In genomic region chr18:77073336-77074093, GRCh38 we compare ENCODE assay signal across 13 cellular contexts. TPM values are rescaled to one million over a fixed set of nuclear protein-coding genes. Genes with fewer than 3 reads are reported as not detected.
DNase-seq lines count a peak whose midpoint lies in the region; ATAC-seq and TF ChIP-seq lines count a peak whose summit lies in the region.
"Had no signal": no experiment of that assay in that cellular context is flagged by ENCODE, and none has a peak within 500 bp of the region (broad histone marks: within the 10 kb centered on the region; RNA-seq: fewer than 3 reads in every experiment).

No MANE protein-coding gene starts in this region.

- H3K4me3 Mint-ChIP-seq in activated naive CD8-positive, alpha-beta T cell treated with anti-CD3 and anti-CD28 coated beads for 36 hours = no peak overlapping the region
- H3K4me3 Mint-ChIP-seq: WTC11 had no signal

- H3K4me1 Mint-ChIP-seq in activated naive CD8-positive, alpha-beta T cell treated with anti-CD3 and anti-CD28 coated beads for 36 hours = peaks cover 50% of the 10 kb centered on the region

- ATAC-seq in GM18867 (IDR thresholded peaks at IDR 0.05; ENCODE audit: unreplicated experiment) (peak; percentile 71), gastroesophageal sphincter (no peak)
- ATAC-seq: WTC11 had no signal

- WGBS in sigmoid colon, 2 donors = 89% methylated on average over 9 of the region's 9 CpGs
- 92% methylated on average over 8 to 9 of the region's 9 CpGs for WGBS in gastroesophageal sphincter (ENCODE audit: low coverage in 1 of 2), 2 donors

- H3K27me3 Mint-ChIP-seq in activated naive CD8-positive, alpha-beta T cell treated with anti-CD3 and anti-CD28 coated beads for 36 hours = no peaks in the 10 kb centered on the region

- H3K27me3 ChIP-seq in sigmoid colon = no peaks in the 10 kb centered on the region
- H3K27me3 ChIP-seq in gastroesophageal sphincter = no peaks in the 10 kb centered on the region
- H3K27me3 ChIP-seq: esophagus squamous epithelium, testis had no signal

- TF ChIP-seq POLR2A in sigmoid colon (IDR thresholded peaks at IDR 0.05) (no peak), gastroesophageal sphincter (IDR thresholded peaks at IDR 0.05) (no peak)

- H3K36me3 ChIP-seq in sigmoid colon (no peaks in the 10 kb centered on the region), gastroesophageal sphincter (no peaks in the 10 kb centered on the region)

- no peaks in the 10 kb centered on the region for H3K9me3 Mint-ChIP-seq in activated naive CD8-positive, alpha-beta T cell treated with anti-CD3 and anti-CD28 coated beads for 36 hours
- H3K9me3 Mint-ChIP-seq: WTC11 had no signal

- TF ChIP-seq EP300 in sigmoid colon (IDR thresholded peaks at IDR 0.05) (no peak), gastroesophageal sphincter (IDR thresholded peaks at IDR 0.05) (no peak)

- H3K27ac Mint-ChIP-seq in activated naive CD8-positive, alpha-beta T cell treated with anti-CD3 and anti-CD28 coated beads for 36 hours = peak overlapping the region; percentile 74
- H3K27ac Mint-ChIP-seq: WTC11 had no signal

- peaks cover 0 to 31% (median 12%) of the 10 kb centered on the region in 4 donors for H3K4me1 ChIP-seq in sigmoid colon
- H3K4me1 ChIP-seq in gastroesophageal sphincter = peaks cover 0 to 53% (median 19%) of the 10 kb centered on the region in 3 donors

- no peaks in the 10 kb centered on the region for H3K9me3 ChIP-seq in sigmoid colon
- H3K9me3 ChIP-seq in gastroesophageal sphincter = no peaks in the 10 kb centered on the region
- H3K9me3 ChIP-seq: esophagus squamous epithelium, testis had no signal

- TF ChIP-seq CTCF in sigmoid colon (IDR thresholded peaks at IDR 0.05) (no peak), gastroesophageal sphincter (IDR thresholded peaks at IDR 0.05) (no peak)

- H3K27ac ChIP-seq in sigmoid colon (peak overlapping the region in 3 of 4 donors; percentile 6 to 75 (median 18)), gastroesophageal sphincter (peak overlapping the region in 2 of 4 donors; percentile 36 to 64)
- H3K27ac ChIP-seq: testis had no signal

- intact Hi-C loops in sigmoid colon (cut with DNase I) = no loop called here

- H3K36me3 Mint-ChIP-seq in activated naive CD8-positive, alpha-beta T cell treated with anti-CD3 and anti-CD28 coated beads for 36 hours = peaks cover 31% of the 10 kb centered on the region
- H3K36me3 Mint-ChIP-seq: WTC11 had no signal

- DNase-seq in NCI-H510A treated with DMSO at 0.1 percent for 48 hours (lab: John Stamatoyannopoulos, UW) = peak; percentile 48
- no peak for DNase-seq in NCI-H510A (lab: John Stamatoyannopoulos, UW)
- no peak for DNase-seq in activated naive CD8-positive, alpha-beta T cell treated with anti-CD3 and anti-CD28 coated beads for 36 hours
- DNase-seq in sigmoid colon = no peak
- no peak for DNase-seq in RPMI8226
- DNase-seq in putamen (ENCODE audit: low spot score) = no peak
- DNase-seq: 8988T, esophagus squamous epithelium, KG1, testis had no signal

- H3K4me3 ChIP-seq in sigmoid colon (no peak overlapping the region), gastroesophageal sphincter (no peak overlapping the region)
- H3K4me3 ChIP-seq: esophagus squamous epithelium, testis had no signal

RNA-seq across cellular contexts. Expression of gene MBP, which starts 59.1 kb away (rescaled TPM):
- total RNA-seq in activated naive CD8-positive, alpha-beta T cell treated with anti-CD3 and anti-CD28 coated beads for 36 hours = 10 to 100 TPM; 41.2 to 45.9 TPM
- total RNA-seq in sigmoid colon (10 to 100 TPM; 24.0 to 30.7 (median 27.4) TPM), gastroesophageal sphincter (10 to 100 TPM; 23.2 to 34.7 (median 28.2) TPM)
- 10 to 100 TPM; 18.3 to 22.2 (median 20.6) TPM for polyA plus RNA-seq in sigmoid colon
